21 cellular contexts compared by ENCODE assay signal in genomic region chr1:38089712-38090360, GRCh38. TPM values are rescaled to one million over a fixed set of nuclear protein-coding genes. Genes with fewer than 3 reads are reported as not detected.
DNase-seq lines count a peak whose midpoint lies in the region; ATAC-seq, FAIRE-seq and TF ChIP-seq lines count a peak whose summit lies in the region.
"Had no signal": no experiment of that assay in that cellular context is flagged by ENCODE, and none has a peak within 500 bp of the region (broad histone marks: within the 10 kb centered on the region; RNA-seq: fewer than 3 reads in every experiment).

No MANE protein-coding gene starts in this region.

- ATAC-seq in GM12878 (no peak), HG03039 (IDR thresholded peaks at IDR 0.05; ENCODE audit: unreplicated experiment) (no peak), HG02798 (IDR thresholded peaks at IDR 0.05; ENCODE audit: poor library complexity, unreplicated experiment) (no peak), HG02840 (IDR thresholded peaks at IDR 0.05; ENCODE audit: low FRiP score, unreplicated experiment) (no peak)
- ATAC-seq: A549; CD8-positive, alpha-beta T cell; HCT116 had no signal

- CTCF ChIA-PET in GM12878 (lab: Yijun Ruan, JAX): no interaction called here
- CTCF ChIA-PET in H1 (lab: Charles Lee; ENCODE audit: partially characterized antibody): interaction anchor here (0.5 to 1.0 kb wide), 2 partner anchors 43 to 50 kb away, joined by 3 to 4 read pairs; no protein-coding TSS in a partner anchor

- TF ChIP-seq CTCF in GM12878 (IDR thresholded peaks at IDR 0.05 in 2 of 3, conservative IDR thresholded peaks at IDR 0.05 in 1 of 3; ENCODE audit: control insufficient read depth in 2 of 3, extremely low read depth in 1 of 3, insufficient read depth in 1 of 3, low read depth in 3 of 3, low read length in 3 of 3): no peak
- TF ChIP-seq CTCF in H1 (IDR thresholded peaks at IDR 0.05; ENCODE audit: control extremely low read depth in 1 of 3, insufficient read depth in 1 of 3, low read depth in 1 of 3, low read length in 3 of 3): no peak
- no peak for TF ChIP-seq CTCF in spleen (IDR thresholded peaks at IDR 0.05 in 8 of 11, conservative IDR thresholded peaks at IDR 0.05 in 3 of 11)

- H2BK5ac ChIP-seq in H1 (ENCODE audit: low read depth, low read length): no peak overlapping the region

- no peak overlapping the region for H4K8ac ChIP-seq in H1 (ENCODE audit: extremely low read depth, insufficient read depth, low read length)

- DNase-seq in GM12891 (ENCODE audit: insufficient read length, low spot score) (no peak), GM12878 (ENCODE audit: low read depth, low spot score) (no peak), H1 (ENCODE audit: low read depth in 1 of 2, low spot score in 2 of 2) (no peak), spleen (peak; percentile 47)
- DNase-seq: AML-193; Calu3; CD8-positive, alpha-beta T cell; DMS79 treated with DMSO at 0.1 percent for 48 hours; GF-D8; GM23248; HFFc6 had no signal

- no peaks in the 10 kb centered on the region for H3K79me1 ChIP-seq in H1 (ENCODE audit: low read depth, low read length)

- H3K9ac ChIP-seq in GM12878 (ENCODE audit: control insufficient read depth, insufficient read depth, low read length) (no peak overlapping the region), H1 (replicated peaks in 1 of 4; ENCODE audit: extremely low read depth in 1 of 4, low read depth in 3 of 4, low read length in 3 of 4) (no peak overlapping the region)
- H3K9ac ChIP-seq: BLaER1, GM23248, KMS-11 had no signal

- H3K56ac ChIP-seq in H1 (replicated peaks; ENCODE audit: insufficient read length, low read depth, low read length): no peak overlapping the region

- no peak overlapping the region for H2AFZ ChIP-seq in GM12878 (ENCODE audit: control insufficient read depth, low read depth, low read length)
- H2AFZ ChIP-seq in H1 (ENCODE audit: low read length): no peak overlapping the region
- H2AFZ ChIP-seq: GM23248 had no signal

- TF ChIP-seq RAD21 in GM12878 (IDR thresholded peaks at IDR 0.05; ENCODE audit: insufficient read depth, low read depth, low read length): no peak
- TF ChIP-seq RAD21 in H1 (IDR thresholded peaks at IDR 0.05 in 1 of 2, conservative IDR thresholded peaks at IDR 0.05 in 1 of 2; ENCODE audit: low read depth in 2 of 2, low read length in 2 of 2): no peak

- no peak overlapping the region for H3K23ac ChIP-seq in H1 (ENCODE audit: insufficient read length)

- intact Hi-C loops in GM12878 (cut with micrococcal nuclease; ENCODE audit: unreplicated experiment): no loop called here
- intact Hi-C loops in spleen (cut with DNase I; ENCODE audit: low total_unique reads): no loop called here

- BruUV-seq in GM12878 (replicated peaks; lab: Mats Ljungman, UMichigan): no TSS peak

- H3K14ac ChIP-seq in H1 (ENCODE audit: insufficient read length): no peak overlapping the region

- FAIRE-seq in GM12891 (lab: Jason Lieb, UNC) (peak; percentile 13), GM12878 (lab: Jason Lieb, UNC) (no peak), H1 (lab: Jason Lieb, UNC) (no peak)
- FAIRE-seq: A549, H54 had no signal

- 49% methylated on average over 11 of the region's 11 CpGs for WGBS in GM12878 (ENCODE audit: insufficient coverage, insufficient replicate concordance, low lambda C conversion rate, missing lambda C conversion rate)
- WGBS in H1 (ENCODE audit: extremely low coverage in 1 of 2, insufficient coverage in 1 of 2, insufficient read length in 1 of 2, insufficient replicate concordance in 2 of 2, low coverage in 1 of 2, low lambda C conversion rate in 2 of 2, missing lambda C conversion rate in 1 of 2), 2 experiments: 88% methylated on average over 11 of the region's 11 CpGs; no CpG with 5 or more reads in 1 of the 2 experiments
- 85 to 94% (median 89%) methylated on average over 10 to 11 of the region's 11 CpGs for WGBS in spleen, 5 donors

- no peak overlapping the region for H2BK120ac ChIP-seq in H1 (replicated peaks; ENCODE audit: low read depth, low read length)

- peak overlapping the region; percentile 73 for H2BK15ac ChIP-seq in H1 (ENCODE audit: low read length)

- POLR2A ChIA-PET in GM12878 (lab: Charles Lee) (no interaction called here), H1 (lab: Charles Lee; ENCODE audit: partially characterized antibody) (interaction anchor here (1.7 kb wide), 1 partner anchor 13 kb away, joined by 5 read pairs; no protein-coding TSS in a partner anchor)

- H3K9me3 ChIP-seq in GM12878 (replicated peaks; ENCODE audit: control insufficient read depth, insufficient read depth, low read length) (no peaks in the 10 kb centered on the region), H1 (ENCODE audit: insufficient read depth in 2 of 2, low read depth in 1 of 2, low read length in 1 of 2) (no peaks in the 10 kb centered on the region), spleen (no peaks in the 10 kb centered on the region)
- H3K9me3 ChIP-seq: A549, BLaER1 had no signal

- TF ChIP-seq EP300 in GM12878 (IDR thresholded peaks at IDR 0.05; ENCODE audit: borderline replicate concordance in 1 of 2, control insufficient read depth in 1 of 2, low read depth in 2 of 2, low read length in 2 of 2) (no peak), H1 (IDR thresholded peaks at IDR 0.05; ENCODE audit: borderline replicate concordance in 1 of 2, low read depth in 2 of 2, low read length in 2 of 2) (no peak)

- H3K4ac ChIP-seq in H1 (replicated peaks; ENCODE audit: insufficient read length, low read depth, low read length): peak overlapping the region; percentile 17

- H3K27ac ChIP-seq in GM12878 (ENCODE audit: control insufficient read depth, insufficient read depth) (no peak overlapping the region), H1 (ENCODE audit: low read depth, low read length) (no peak overlapping the region), spleen (no peak overlapping the region)
- H3K27ac ChIP-seq: 22Rv1, A549, BLaER1, GM23248, KMS-11 had no signal

- H3K79me2 ChIP-seq in GM12878 (ENCODE audit: control insufficient read depth, insufficient read depth, low read length): no peaks in the 10 kb centered on the region
- no peaks in the 10 kb centered on the region for H3K79me2 ChIP-seq in H1 (ENCODE audit: control insufficient read depth in 1 of 2, insufficient read depth in 2 of 2, low read length in 2 of 2)

- H3K4me2 ChIP-seq in GM12878 (ENCODE audit: control insufficient read depth, insufficient read depth) (no peak overlapping the region), H1 (ENCODE audit: insufficient read depth in 1 of 2, low read depth in 2 of 2, low read length in 2 of 2) (no peak overlapping the region)
- H3K4me2 ChIP-seq: A549, BLaER1, KMS-11 had no signal

- H2BK20ac ChIP-seq in H1 (ENCODE audit: low read length): peak overlapping the region; percentile 80; the same call in 1 of the 2 replicates

- H3K27me3 ChIP-seq in GM12878 (replicated peaks in 1 of 2; ENCODE audit: control insufficient read depth in 2 of 2, insufficient read depth in 2 of 2, low read length in 1 of 2) (no peaks in the 10 kb centered on the region), H1 (replicated peaks in 1 of 4; ENCODE audit: control insufficient read depth in 3 of 4, extremely low read depth in 1 of 4, insufficient read depth in 3 of 4, low read length in 3 of 4) (no peaks in the 10 kb centered on the region; a peak in 1 of 7 replicates), spleen (replicated peaks in 1 of 7) (peaks cover 0 to 90% (median 0%) of the 10 kb centered on the region in 7 donors)
- H3K27me3 ChIP-seq: BLaER1 had no signal

- H4K20me1 ChIP-seq in GM12878 (ENCODE audit: control insufficient read depth, insufficient read depth): no peaks in the 10 kb centered on the region
- peaks cover 0 to 3% of the 10 kb centered on the region in 2 experiments for H4K20me1 ChIP-seq in H1 (replicated peaks in 1 of 2; ENCODE audit: control insufficient read depth in 1 of 2, insufficient read depth in 2 of 2, low read length in 2 of 2)
- H4K20me1 ChIP-seq: BLaER1 had no signal

- no peaks in the 10 kb centered on the region for H3K36me3 ChIP-seq in GM12878 (ENCODE audit: control insufficient read depth in 2 of 2, insufficient read depth in 2 of 2, low read length in 1 of 2)
- H3K36me3 ChIP-seq in H1 (ENCODE audit: control insufficient read depth in 2 of 4, insufficient read depth in 4 of 4, low read length in 3 of 4): no peaks in the 10 kb centered on the region
- no peaks in the 10 kb centered on the region for H3K36me3 ChIP-seq in spleen
- H3K36me3 ChIP-seq: BLaER1 had no signal

- in situ Hi-C loops in GM12878 (cut with MboI): no loop called here

- no peak overlapping the region for H3K18ac ChIP-seq in H1 (ENCODE audit: extremely low read depth, low read length)

- no peak overlapping the region for H4K5ac ChIP-seq in H1 (ENCODE audit: insufficient read length, low read depth, low read length)

- H3K23me2 ChIP-seq in H1 (ENCODE audit: low read depth, low read length): no peaks in the 10 kb centered on the region

- no peak overlapping the region; the same call in 1 of the 2 replicates for H2BK12ac ChIP-seq in H1 (ENCODE audit: low read depth, low read length)

- no peak overlapping the region for H3K4me3 ChIP-seq in GM12878
- no peak overlapping the region for H3K4me3 ChIP-seq in H1 (ENCODE audit: extremely low read depth in 1 of 4, insufficient read depth in 2 of 4, low read depth in 3 of 4, low read length in 4 of 4)
- no peak overlapping the region for H3K4me3 ChIP-seq in spleen
- H3K4me3 ChIP-seq: A549, BLaER1, GM23248 had no signal

- no peak overlapping the region; the same call in 1 of the 2 replicates for H2AK5ac ChIP-seq in H1 (ENCODE audit: low read depth, low read length)

- H3K4me1 ChIP-seq in GM12878 (ENCODE audit: control insufficient read depth, insufficient read depth, low read length) (no peaks in the 10 kb centered on the region), H1 (replicated peaks in 1 of 4; ENCODE audit: control insufficient read depth in 3 of 4, insufficient read depth in 4 of 4, low read length in 3 of 4) (peaks cover 11 to 32% (median 19%) of the 10 kb centered on the region in 4 experiments), spleen (no peaks in the 10 kb centered on the region)
- H3K4me1 ChIP-seq: A549 had no signal

- no peak overlapping the region for H4K91ac ChIP-seq in H1 (replicated peaks; ENCODE audit: insufficient read length, low read length)

- RAD21 ChIA-PET in GM12878 (lab: Charles Lee; ENCODE audit: unreplicated experiment): interaction anchor here (0.7 kb wide), 1 partner anchor 8 kb away, joined by 3 read pairs; no protein-coding TSS in a partner anchor

- TF ChIP-seq POLR2A in GM12891 (IDR thresholded peaks at IDR 0.05; ENCODE audit: low read depth, low read length): no peak
- no peak for TF ChIP-seq POLR2A in GM12878 (IDR thresholded peaks at IDR 0.05; ENCODE audit: low read depth, low read length)
- no peak for TF ChIP-seq POLR2A in H1 (IDR thresholded peaks at IDR 0.05; ENCODE audit: control extremely low read depth in 1 of 2, low read depth in 2 of 2, low read length in 2 of 2)
- TF ChIP-seq POLR2A in spleen (IDR thresholded peaks at IDR 0.05): no peak

- SMC1A ChIA-PET in GM12878 (lab: Charles Lee; ENCODE audit: uncharacterized antibody, unreplicated experiment): interaction anchor here (3.0 kb wide), 1 partner anchor 17 kb away, joined by 16 read pairs; no protein-coding TSS in a partner anchor

RNA-seq across cellular contexts. Expression of gene POU3F1, which starts 43.2 kb away (rescaled TPM):
- polyA plus RNA-seq in GM12891 (2012; ENCODE audit: low read depth, missing spikeins): 0.05 TPM
- total RNA-seq in GM12878 (2013; cell fraction: nucleolus; rRNA removed): 0.40 TPM in 1 of 2 replicates, not detected in the other
- total RNA-seq in GM12878 (2014; rRNA removed): 0.23 and 0.38 TPM in 2 replicates
- 0.09 and 0.14 TPM in 2 replicates for total RNA-seq in GM12878 (2014; rRNA removed; fragmentation: Illumina TruSeq; extraction: Trizol)
- total RNA-seq in GM12878 (2021): 0.38 and 0.53 TPM in 2 replicates
- polyA plus RNA-seq in GM12878 (2011; ENCODE audit: low read depth): not detected
- polyA plus RNA-seq in GM12878 (2011; rRNA removed): 0.10 TPM in 1 of 2 replicates, not detected in the other
- 0.13 TPM in 2 replicates for polyA plus RNA-seq in GM12878 (2011; cell fraction: cytosol; rRNA removed)
- 0.34 and 0.53 TPM in 2 replicates for polyA plus RNA-seq in GM12878 (2011; cell fraction: nucleus; rRNA removed)
- polyA plus RNA-seq in GM12878 (2012): 0.06 and 0.07 TPM in 2 replicates
- 0.09 and 0.13 TPM in 2 replicates for polyA plus RNA-seq in GM12878 (2014; fragmentation: Illumina TruSeq; extraction: Trizol)
- polyA plus RNA-seq in GM12878 (2014; fragmentation: Nextera tagmentation; extraction: Ambion mirVana): under 1 TPM in 1 of 2 experiments, not detected in 1; 0.04 TPM
- polyA plus RNA-seq in GM12878 (2014; rRNA removed): 0.15 and 0.53 TPM in 2 replicates
- not detected for polyA plus RNA-seq in GM12878 (2016; fragmentation: Nextera tagmentation; extraction: Ambion mirVana)
- not detected in 2 replicates for polyA minus RNA-seq in GM12878 (2011; rRNA and poly(A)+ RNA removed)
- polyA minus RNA-seq in GM12878 (2011; cell fraction: cytosol; rRNA and poly(A)+ RNA removed): 0.42 TPM in 1 of 2 replicates, not detected in the other
- 0.24 and 0.38 TPM in 2 replicates for polyA minus RNA-seq in GM12878 (2011; cell fraction: nucleus; rRNA and poly(A)+ RNA removed)
- 10.8 and 11.6 TPM in 2 replicates for total RNA-seq in H1 (2021; fragmentation: NEBNext Ultra II Directional; extraction: Animal tissue kit (Norgen Biotek cat#: 25700))
- polyA plus RNA-seq in H1 (2011; rRNA removed): 4.2 and 7.1 TPM in 2 replicates
- polyA plus RNA-seq in H1 (2011; cell fraction: cytosol; rRNA removed): 3.5 TPM
- polyA plus RNA-seq in H1 (2011; cell fraction: nucleus; rRNA removed): 4.9 TPM
- 4.0 to 6.8 TPM (median 6.4 TPM) in 4 replicates for polyA plus RNA-seq in H1 (2012, experiment 1 of 2)
- 4.1 TPM for polyA plus RNA-seq in H1 (2012, experiment 2 of 2)
- polyA plus RNA-seq in H1 (2013, experiment 1 of 2): 15.0 TPM
- 15.5 TPM for polyA plus RNA-seq in H1 (2013, experiment 2 of 2)
- 0.95 and 1.5 TPM in 2 replicates for polyA minus RNA-seq in H1 (2011; rRNA and poly(A)+ RNA removed)
- polyA minus RNA-seq in H1 (2011; cell fraction: cytosol; rRNA and poly(A)+ RNA removed): 6.5 TPM
- polyA minus RNA-seq in H1 (2011; cell fraction: nucleus; rRNA and poly(A)+ RNA removed): 7.7 TPM
- under 1 TPM in 4 of 7 donors, not detected in 3; 0.17 to 0.60 (median 0.30) TPM for total RNA-seq in spleen
- polyA plus RNA-seq in spleen: under 1 TPM; 0.07 to 0.38 (median 0.08) TPM
- total RNA-seq: Calu3, GM23248 had no signal
- polyA plus RNA-seq: A549, CD14-positive monocyte, GM23248 had no signal
